In genomic region chr9:35156781-35157180, GRCh38 we compare ENCODE assay signal across 20 cellular contexts.
"Had no signal": no experiment of that assay in that cellular context is flagged by ENCODE, and none has a peak within 500 bp of the region (broad histone marks: within the 10 kb centered on the region; RNA-seq: fewer than 3 reads in every experiment).

No MANE protein-coding gene starts in this region.

- H3K27ac ChIP-seq: RWPE1 had no signal

- DNase-seq: KBM-7; NCI-H1092; NCI-H1105 treated with DMSO at 0.1 percent for 48 hours; NCI-H1417 treated with DMSO at 0.1 percent for 48 hours; NCI-H187; NCI-H2029; NCI-H2081 treated with DMSO at 0.1 percent for 48 hours; NCI-H2171; NCI-H226; NCI-H446; NCI-H510A; NCI-H524 treated with DMSO at 0.1 percent for 48 hours; NCI-H69; NCI-H774; NK-92 treated with Interleukin-12 subunit alpha and Interleukin-12 subunit beta, amount 100 ng/mL, for 24 hours; PC-3; SHP77 had no signal

- ATAC-seq: Panc1, PC-3, SK-N-SH treated with all-trans-retinoic acid at 6 μM for 48 hours had no signal
